ENCODE assay signal across 11 cellular contexts in the genomic region with DNA sequence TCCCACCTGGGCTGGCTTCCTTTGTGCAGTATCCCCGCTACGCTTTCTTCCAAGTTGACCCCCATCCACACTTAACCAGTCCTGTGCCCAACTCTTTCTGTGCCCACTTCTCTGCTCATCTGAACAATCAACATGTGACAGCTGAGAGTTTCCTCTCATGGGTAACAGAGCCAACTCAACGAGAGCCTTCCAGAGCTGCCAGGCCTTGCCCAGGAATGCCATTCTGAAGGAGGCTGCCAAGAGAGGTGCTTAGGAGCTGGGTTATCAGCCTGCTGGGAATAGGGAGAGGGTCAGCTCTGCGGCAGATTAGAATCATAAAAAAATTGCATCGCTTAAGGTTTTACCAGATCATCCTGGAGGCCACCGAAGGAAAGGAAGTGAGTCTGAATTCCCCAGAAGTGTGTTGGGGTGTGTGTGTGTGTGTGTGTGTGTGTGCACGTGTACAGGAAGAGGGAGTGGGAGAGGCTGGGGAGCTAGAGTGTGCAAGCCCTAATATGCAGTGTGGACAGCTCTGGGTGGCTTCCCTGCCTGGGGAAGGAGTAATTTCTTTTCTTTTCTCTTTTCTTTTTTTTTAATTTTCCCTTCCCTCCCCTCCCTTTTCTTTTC.
DNase-seq lines count a peak whose midpoint lies in the region; ATAC-seq and TF ChIP-seq lines count a peak whose summit lies in the region.
"Had no signal": no experiment of that assay in that cellular context is flagged by ENCODE, and none has a peak within 500 bp of the region (broad histone marks: within the 10 kb centered on the region; RNA-seq: fewer than 3 reads in every experiment).

No MANE protein-coding gene starts in this region.

- POLR2A ChIA-PET in activated CD4-positive, alpha-beta T cell treated with anti-CD3 and anti-CD28 coated beads, Interleukin-2, amount 10 ng/mL, durations not matched to agents 7 days and 5 days (lab: Charles Lee): interaction anchor here (0.7 kb wide), 2 partner anchors 53 to 95 kb away, joined by 3 to 4 read pairs; no protein-coding TSS in a partner anchor

- intact Hi-C loops in ascending aorta (cut with DNase I) (loop anchor here (1.0 to 5.0 kb wide), 3 partner anchors 30 to 172 kb away; no protein-coding TSS in a partner anchor), tibial artery (cut with DNase I; ENCODE audit: low total_unique reads) (loop anchor here (5.0 kb wide), 1 partner anchor 58 kb away; no protein-coding TSS in a partner anchor)

- peaks cover 23% of the 10 kb centered on the region for H3K4me1 Mint-ChIP-seq in activated CD4-positive, alpha-beta T cell treated with anti-CD3 and anti-CD28 coated beads, Interleukin-2, amount 10 ng/mL, durations not matched to agents 7 days and 5 days

- DNase-seq in activated CD4-positive, alpha-beta T cell treated with anti-CD3 and anti-CD28 coated beads, Interleukin-2, amount 10 ng/mL, durations not matched to agents 7 days and 5 days: no peak
- no peak for DNase-seq in activated CD4-positive, alpha-beta T cell treated with anti-CD3 and anti-CD28 coated beads, Interleukin-2, amount 50 U/mL, for 1 hour
- DNase-seq in ascending aorta (ENCODE audit: low spot score in 2 of 2) (no peak), myocyte (ENCODE audit: low read depth) (peak; percentile 72), tibial artery (no peak), HCEC 1CT (no peak), NCI-H128 (lab: John Stamatoyannopoulos, UW; ENCODE audit: unreplicated experiment) (no peak)
- DNase-seq: dorsolateral prefrontal cortex, glutamatergic neuron, NCI-H1417 had no signal

- H3K27me3 Mint-ChIP-seq in activated CD4-positive, alpha-beta T cell treated with anti-CD3 and anti-CD28 coated beads, Interleukin-2, amount 10 ng/mL, durations not matched to agents 7 days and 5 days: peaks cover 1% of the 10 kb centered on the region

- H3K4me3 Mint-ChIP-seq in activated CD4-positive, alpha-beta T cell treated with anti-CD3 and anti-CD28 coated beads, Interleukin-2, amount 10 ng/mL, durations not matched to agents 7 days and 5 days: no peak overlapping the region

- ATAC-seq in HG03442 (IDR thresholded peaks at IDR 0.05; ENCODE audit: unreplicated experiment): no peak

- H3K27ac ChIP-seq in ascending aorta (peak overlapping the region; percentile 96), tibial artery (peak overlapping the region; percentile 82 to 90)

- no peak overlapping the region for H3K4me3 ChIP-seq in ascending aorta
- H3K4me3 ChIP-seq in tibial artery: no peak overlapping the region
- H3K4me3 ChIP-seq: dorsolateral prefrontal cortex had no signal

- H3K36me3 ChIP-seq in ascending aorta (peaks cover 13 to 42% of the 10 kb centered on the region in 2 donors), tibial artery (peaks cover 0 to 3% (median 0%) of the 10 kb centered on the region in 3 donors)

- H3K4me1 ChIP-seq in ascending aorta (peaks cover 25 to 71% of the 10 kb centered on the region in 2 donors), tibial artery (peaks cover 0 to 87% (median 74%) of the 10 kb centered on the region in 4 donors)

- no peaks in the 10 kb centered on the region for H3K9me3 Mint-ChIP-seq in activated CD4-positive, alpha-beta T cell treated with anti-CD3 and anti-CD28 coated beads, Interleukin-2, amount 10 ng/mL, durations not matched to agents 7 days and 5 days

- no peaks in the 10 kb centered on the region for H3K36me3 Mint-ChIP-seq in activated CD4-positive, alpha-beta T cell treated with anti-CD3 and anti-CD28 coated beads, Interleukin-2, amount 10 ng/mL, durations not matched to agents 7 days and 5 days (ENCODE audit: low read depth)

- H3K27me3 ChIP-seq in ascending aorta: no peaks in the 10 kb centered on the region
- H3K27me3 ChIP-seq in tibial artery: no peaks in the 10 kb centered on the region
- H3K27me3 ChIP-seq: dorsolateral prefrontal cortex had no signal

- CTCF ChIA-PET in activated CD4-positive, alpha-beta T cell treated with anti-CD3 and anti-CD28 coated beads, Interleukin-2, amount 10 ng/mL, durations not matched to agents 7 days and 5 days (lab: Charles Lee): interaction anchor here (0.9 to 2.1 kb wide), 4 partner anchors 17 to 88 kb away, joined by 3 to 6 read pairs (median 3); a partner anchor contains a TSS

- H3K27ac Mint-ChIP-seq in activated CD4-positive, alpha-beta T cell treated with anti-CD3 and anti-CD28 coated beads, Interleukin-2, amount 10 ng/mL, durations not matched to agents 7 days and 5 days: peak overlapping the region; percentile 71

- H3K9me3 ChIP-seq in ascending aorta: no peaks in the 10 kb centered on the region
- no peaks in the 10 kb centered on the region for H3K9me3 ChIP-seq in tibial artery

- TF ChIP-seq CTCF in ascending aorta (IDR thresholded peaks at IDR 0.05) (no peak), tibial artery (IDR thresholded peaks at IDR 0.05) (no peak)
